In the genomic region with DNA sequence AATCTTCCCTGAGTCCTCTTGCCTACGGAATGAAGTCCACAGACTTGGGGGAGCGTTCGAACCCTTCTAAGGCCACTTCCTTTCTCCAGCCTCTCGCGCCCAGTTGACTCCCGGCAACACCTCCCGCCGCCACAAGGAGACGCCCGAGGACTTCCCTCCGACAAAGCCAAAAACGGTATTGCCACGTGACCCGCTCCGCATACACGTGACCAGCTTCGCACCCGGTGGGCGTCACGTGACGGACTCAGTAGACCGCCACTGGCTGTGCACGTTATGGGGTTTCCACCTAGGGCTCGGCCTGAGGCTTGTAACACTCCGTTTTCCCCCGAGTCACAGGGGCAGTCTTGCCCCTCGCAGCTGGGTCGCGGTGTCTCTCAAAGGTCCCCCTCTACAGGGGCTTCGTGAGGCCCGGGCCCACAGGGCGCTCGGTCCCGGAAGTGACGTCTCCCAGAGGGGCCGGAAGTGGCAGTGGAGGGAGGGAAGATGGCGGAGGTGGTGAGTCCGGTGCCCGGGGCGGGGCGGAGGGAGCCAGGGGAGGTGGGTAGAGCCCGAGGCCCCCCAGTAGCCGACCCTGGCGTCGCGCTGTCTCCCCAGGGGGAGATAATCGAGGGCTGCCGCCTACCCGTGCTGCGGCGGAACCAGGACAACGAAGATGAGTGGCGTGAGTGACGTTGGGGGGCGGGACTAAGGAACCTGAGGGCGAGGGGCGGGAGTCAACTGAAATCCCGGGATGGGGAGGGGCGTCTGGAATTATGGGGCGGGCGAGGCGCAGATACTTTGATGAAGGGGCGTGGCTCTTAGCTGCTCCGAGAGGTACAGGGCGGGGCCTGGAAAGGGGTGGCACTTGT, we compare ENCODE assay signal across 1 cellular context.
TF ChIP-seq lines count a peak whose summit lies in the region.

Gene KAT5 (plus strand): TSS at position 468 of the 848 bp plus-strand sequence. CDS start 16 bp downstream, at position 484.

TF ChIP-seq in HepG2, 621 proteins besides CTCF, POLR2A, EP300 and RAD21 (continued from another document and continues in another):
- peak; percentile 64; the same call in 1 of the 2 replicates for TF ChIP-seq HOMEZ (CRISPR knock-in tag; IDR thresholded peaks at IDR 0.05; ENCODE audit: low read depth)
- TF ChIP-seq, protein P1, sequence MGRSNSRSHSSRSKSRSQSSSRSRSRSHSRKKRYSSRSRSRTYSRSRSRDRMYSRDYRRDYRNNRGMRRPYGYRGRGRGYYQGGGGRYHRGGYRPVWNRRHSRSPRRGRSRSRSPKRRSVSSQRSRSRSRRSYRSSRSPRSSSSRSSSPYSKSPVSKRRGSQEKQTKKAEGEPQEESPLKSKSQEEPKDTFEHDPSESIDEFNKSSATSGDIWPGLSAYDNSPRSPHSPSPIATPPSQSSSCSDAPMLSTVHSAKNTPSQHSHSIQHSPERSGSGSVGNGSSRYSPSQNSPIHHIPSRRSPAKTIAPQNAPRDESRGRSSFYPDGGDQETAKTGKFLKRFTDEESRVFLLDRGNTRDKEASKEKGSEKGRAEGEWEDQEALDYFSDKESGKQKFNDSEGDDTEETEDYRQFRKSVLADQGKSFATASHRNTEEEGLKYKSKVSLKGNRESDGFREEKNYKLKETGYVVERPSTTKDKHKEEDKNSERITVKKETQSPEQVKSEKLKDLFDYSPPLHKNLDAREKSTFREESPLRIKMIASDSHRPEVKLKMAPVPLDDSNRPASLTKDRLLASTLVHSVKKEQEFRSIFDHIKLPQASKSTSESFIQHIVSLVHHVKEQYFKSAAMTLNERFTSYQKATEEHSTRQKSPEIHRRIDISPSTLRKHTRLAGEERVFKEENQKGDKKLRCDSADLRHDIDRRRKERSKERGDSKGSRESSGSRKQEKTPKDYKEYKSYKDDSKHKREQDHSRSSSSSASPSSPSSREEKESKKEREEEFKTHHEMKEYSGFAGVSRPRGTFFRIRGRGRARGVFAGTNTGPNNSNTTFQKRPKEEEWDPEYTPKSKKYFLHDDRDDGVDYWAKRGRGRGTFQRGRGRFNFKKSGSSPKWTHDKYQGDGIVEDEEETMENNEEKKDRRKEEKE (IDR thresholded peaks at IDR 0.05): no peak
- peak; percentile 83 for TF ChIP-seq NFKBIZ (CRISPR knock-in tag; IDR thresholded peaks at IDR 0.05)
- TF ChIP-seq RXRB (CRISPR knock-in tag; IDR thresholded peaks at IDR 0.05; ENCODE audit: borderline replicate concordance): peak; percentile 82
- no peak for TF ChIP-seq MTF2 (CRISPR knock-in tag; IDR thresholded peaks at IDR 0.05; ENCODE audit: borderline replicate concordance)
- TF ChIP-seq TSC22D2 (CRISPR knock-in tag; IDR thresholded peaks at IDR 0.05; ENCODE audit: borderline replicate concordance): peak; percentile 80; the same call in 1 of the 2 replicates
- TF ChIP-seq, protein P2, sequence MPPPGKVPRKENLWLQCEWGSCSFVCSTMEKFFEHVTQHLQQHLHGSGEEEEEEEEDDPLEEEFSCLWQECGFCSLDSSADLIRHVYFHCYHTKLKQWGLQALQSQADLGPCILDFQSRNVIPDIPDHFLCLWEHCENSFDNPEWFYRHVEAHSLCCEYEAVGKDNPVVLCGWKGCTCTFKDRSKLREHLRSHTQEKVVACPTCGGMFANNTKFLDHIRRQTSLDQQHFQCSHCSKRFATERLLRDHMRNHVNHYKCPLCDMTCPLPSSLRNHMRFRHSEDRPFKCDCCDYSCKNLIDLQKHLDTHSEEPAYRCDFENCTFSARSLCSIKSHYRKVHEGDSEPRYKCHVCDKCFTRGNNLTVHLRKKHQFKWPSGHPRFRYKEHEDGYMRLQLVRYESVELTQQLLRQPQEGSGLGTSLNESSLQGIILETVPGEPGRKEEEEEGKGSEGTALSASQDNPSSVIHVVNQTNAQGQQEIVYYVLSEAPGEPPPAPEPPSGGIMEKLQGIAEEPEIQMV (CRISPR knock-in tag; IDR thresholded peaks at IDR 0.05; ENCODE audit: low read depth): peak; percentile 83; the same call in 1 of the 2 replicates
- TF ChIP-seq, protein P3, sequence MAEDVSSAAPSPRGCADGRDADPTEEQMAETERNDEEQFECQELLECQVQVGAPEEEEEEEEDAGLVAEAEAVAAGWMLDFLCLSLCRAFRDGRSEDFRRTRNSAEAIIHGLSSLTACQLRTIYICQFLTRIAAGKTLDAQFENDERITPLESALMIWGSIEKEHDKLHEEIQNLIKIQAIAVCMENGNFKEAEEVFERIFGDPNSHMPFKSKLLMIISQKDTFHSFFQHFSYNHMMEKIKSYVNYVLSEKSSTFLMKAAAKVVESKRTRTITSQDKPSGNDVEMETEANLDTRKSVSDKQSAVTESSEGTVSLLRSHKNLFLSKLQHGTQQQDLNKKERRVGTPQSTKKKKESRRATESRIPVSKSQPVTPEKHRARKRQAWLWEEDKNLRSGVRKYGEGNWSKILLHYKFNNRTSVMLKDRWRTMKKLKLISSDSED (CRISPR knock-in tag; IDR thresholded peaks at IDR 0.05): peak; percentile 75; the same call in 1 of the 2 replicates
- TF ChIP-seq FOXO1 (CRISPR knock-in tag; IDR thresholded peaks at IDR 0.05): no peak
- TF ChIP-seq, protein P4, sequence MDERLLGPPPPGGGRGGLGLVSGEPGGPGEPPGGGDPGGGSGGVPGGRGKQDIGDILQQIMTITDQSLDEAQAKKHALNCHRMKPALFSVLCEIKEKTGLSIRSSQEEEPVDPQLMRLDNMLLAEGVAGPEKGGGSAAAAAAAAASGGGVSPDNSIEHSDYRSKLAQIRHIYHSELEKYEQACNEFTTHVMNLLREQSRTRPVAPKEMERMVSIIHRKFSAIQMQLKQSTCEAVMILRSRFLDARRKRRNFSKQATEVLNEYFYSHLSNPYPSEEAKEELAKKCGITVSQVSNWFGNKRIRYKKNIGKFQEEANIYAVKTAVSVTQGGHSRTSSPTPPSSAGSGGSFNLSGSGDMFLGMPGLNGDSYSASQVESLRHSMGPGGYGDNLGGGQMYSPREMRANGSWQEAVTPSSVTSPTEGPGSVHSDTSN (CRISPR knock-in tag; IDR thresholded peaks at IDR 0.05): peak; percentile 50; the same call in 1 of the 2 replicates
- peak; percentile 41; the same call in 1 of the 2 replicates for TF ChIP-seq MEIS1 (CRISPR knock-in tag; IDR thresholded peaks at IDR 0.05; ENCODE audit: borderline replicate concordance)
- no peak for TF ChIP-seq TCF7 (IDR thresholded peaks at IDR 0.05; ENCODE audit: low read depth)
- peak; percentile 62; the same call in 1 of the 2 replicates for TF ChIP-seq JUN (CRISPR knock-in tag; IDR thresholded peaks at IDR 0.05)
- no peak; the same call in 1 of the 2 replicates for TF ChIP-seq SP5 (CRISPR knock-in tag; IDR thresholded peaks at IDR 0.05; ENCODE audit: borderline replicate concordance, low read depth)
- 0 out of 2 replicates have a peak, but pooled peaks have one; percentile 77 for TF ChIP-seq NFIB (CRISPR knock-in tag; IDR thresholded peaks at IDR 0.05; ENCODE audit: borderline replicate concordance)
- no peak; the same call in 1 of the 2 replicates for TF ChIP-seq ZNF556 (CRISPR knock-in tag; IDR thresholded peaks at IDR 0.05; ENCODE audit: borderline replicate concordance)
- TF ChIP-seq ZFYVE20 (CRISPR knock-in tag; IDR thresholded peaks at IDR 0.05; ENCODE audit: borderline replicate concordance, low read depth): no peak
- TF ChIP-seq TBX2 (CRISPR knock-in tag; IDR thresholded peaks at IDR 0.05; ENCODE audit: borderline replicate concordance): peak; percentile 99
- no peak for TF ChIP-seq TCF12 (IDR thresholded peaks at IDR 0.05)
- TF ChIP-seq TCF12 (CRISPR knock-in tag; IDR thresholded peaks at IDR 0.05): peak; percentile 70; the same call in 1 of the 2 replicates
- peak; percentile 31; the same call in 1 of the 2 replicates for TF ChIP-seq NCOA2 (CRISPR knock-in tag; IDR thresholded peaks at IDR 0.05)
- peak; percentile 83 for TF ChIP-seq DR1 (CRISPR knock-in tag; IDR thresholded peaks at IDR 0.05)
- TF ChIP-seq ZNF333 (CRISPR knock-in tag; IDR thresholded peaks at IDR 0.05; ENCODE audit: borderline replicate concordance): peak; percentile 92
- peak; percentile 38; the same call in 1 of the 2 replicates for TF ChIP-seq ZBTB37 (CRISPR knock-in tag; IDR thresholded peaks at IDR 0.05)
- no peak for TF ChIP-seq FOXK2 (IDR thresholded peaks at IDR 0.05)
- TF ChIP-seq, protein P5, sequence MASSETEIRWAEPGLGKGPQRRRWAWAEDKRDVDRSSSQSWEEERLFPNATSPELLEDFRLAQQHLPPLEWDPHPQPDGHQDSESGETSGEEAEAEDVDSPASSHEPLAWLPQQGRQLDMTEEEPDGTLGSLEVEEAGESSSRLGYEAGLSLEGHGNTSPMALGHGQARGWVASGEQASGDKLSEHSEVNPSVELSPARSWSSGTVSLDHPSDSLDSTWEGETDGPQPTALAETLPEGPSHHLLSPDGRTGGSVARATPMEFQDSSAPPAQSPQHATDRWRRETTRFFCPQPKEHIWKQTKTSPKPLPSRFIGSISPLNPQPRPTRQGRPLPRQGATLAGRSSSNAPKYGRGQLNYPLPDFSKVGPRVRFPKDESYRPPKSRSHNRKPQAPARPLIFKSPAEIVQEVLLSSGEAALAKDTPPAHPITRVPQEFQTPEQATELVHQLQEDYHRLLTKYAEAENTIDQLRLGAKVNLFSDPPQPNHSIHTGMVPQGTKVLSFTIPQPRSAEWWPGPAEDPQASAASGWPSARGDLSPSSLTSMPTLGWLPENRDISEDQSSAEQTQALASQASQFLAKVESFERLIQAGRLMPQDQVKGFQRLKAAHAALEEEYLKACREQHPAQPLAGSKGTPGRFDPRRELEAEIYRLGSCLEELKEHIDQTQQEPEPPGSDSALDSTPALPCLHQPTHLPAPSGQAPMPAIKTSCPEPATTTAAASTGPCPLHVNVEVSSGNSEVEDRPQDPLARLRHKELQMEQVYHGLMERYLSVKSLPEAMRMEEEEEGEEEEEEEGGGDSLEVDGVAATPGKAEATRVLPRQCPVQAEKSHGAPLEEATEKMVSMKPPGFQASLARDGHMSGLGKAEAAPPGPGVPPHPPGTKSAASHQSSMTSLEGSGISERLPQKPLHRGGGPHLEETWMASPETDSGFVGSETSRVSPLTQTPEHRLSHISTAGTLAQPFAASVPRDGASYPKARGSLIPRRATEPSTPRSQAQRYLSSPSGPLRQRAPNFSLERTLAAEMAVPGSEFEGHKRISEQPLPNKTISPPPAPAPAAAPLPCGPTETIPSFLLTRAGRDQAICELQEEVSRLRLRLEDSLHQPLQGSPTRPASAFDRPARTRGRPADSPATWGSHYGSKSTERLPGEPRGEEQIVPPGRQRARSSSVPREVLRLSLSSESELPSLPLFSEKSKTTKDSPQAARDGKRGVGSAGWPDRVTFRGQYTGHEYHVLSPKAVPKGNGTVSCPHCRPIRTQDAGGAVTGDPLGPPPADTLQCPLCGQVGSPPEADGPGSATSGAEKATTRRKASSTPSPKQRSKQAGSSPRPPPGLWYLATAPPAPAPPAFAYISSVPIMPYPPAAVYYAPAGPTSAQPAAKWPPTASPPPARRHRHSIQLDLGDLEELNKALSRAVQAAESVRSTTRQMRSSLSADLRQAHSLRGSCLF (CRISPR knock-in tag; IDR thresholded peaks at IDR 0.05; ENCODE audit: borderline replicate concordance): 0 out of 2 replicates have a peak, but pooled peaks have one; percentile 72
- peak; percentile 94 for TF ChIP-seq ZNF253 (CRISPR knock-in tag; IDR thresholded peaks at IDR 0.05; ENCODE audit: borderline replicate concordance)
- TF ChIP-seq ZNF138 (CRISPR knock-in tag; IDR thresholded peaks at IDR 0.05; ENCODE audit: low read depth): 0 out of 2 replicates have a peak, but pooled peaks have one; percentile 29
- peak; percentile 88 for TF ChIP-seq MIER3 (CRISPR knock-in tag; IDR thresholded peaks at IDR 0.05; ENCODE audit: borderline replicate concordance)
- TF ChIP-seq HOXD1 (CRISPR knock-in tag; IDR thresholded peaks at IDR 0.05): peak; percentile 57; the same call in 1 of the 2 replicates
- TF ChIP-seq, protein P6, sequence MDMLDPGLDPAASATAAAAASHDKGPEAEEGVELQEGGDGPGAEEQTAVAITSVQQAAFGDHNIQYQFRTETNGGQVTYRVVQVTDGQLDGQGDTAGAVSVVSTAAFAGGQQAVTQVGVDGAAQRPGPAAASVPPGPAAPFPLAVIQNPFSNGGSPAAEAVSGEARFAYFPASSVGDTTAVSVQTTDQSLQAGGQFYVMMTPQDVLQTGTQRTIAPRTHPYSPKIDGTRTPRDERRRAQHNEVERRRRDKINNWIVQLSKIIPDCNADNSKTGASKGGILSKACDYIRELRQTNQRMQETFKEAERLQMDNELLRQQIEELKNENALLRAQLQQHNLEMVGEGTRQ (IDR thresholded peaks at IDR 0.05; ENCODE audit: low read depth, low read length): peak; percentile 100
- TF ChIP-seq, protein P6 (CRISPR knock-in tag; IDR thresholded peaks at IDR 0.05; ENCODE audit: borderline replicate concordance): peak; percentile 100
- TF ChIP-seq MXI1 (IDR thresholded peaks at IDR 0.05; ENCODE audit: borderline replicate concordance, low read depth, low read length): peak; percentile 66; the same call in 1 of the 3 replicates
- no peak for TF ChIP-seq NBN (conservative IDR thresholded peaks at IDR 0.05)
- TF ChIP-seq ZNF383 (CRISPR knock-in tag; IDR thresholded peaks at IDR 0.05; ENCODE audit: borderline replicate concordance): no peak
- peak; percentile 47 for TF ChIP-seq SKI (IDR thresholded peaks at IDR 0.05; ENCODE audit: partially characterized antibody)
- peak; percentile 99 for TF ChIP-seq CAMTA2 (CRISPR knock-in tag; IDR thresholded peaks at IDR 0.05; ENCODE audit: borderline replicate concordance)
- peak; percentile 44; the same call in 1 of the 2 replicates for TF ChIP-seq MZF1 (CRISPR knock-in tag; IDR thresholded peaks at IDR 0.05; ENCODE audit: borderline replicate concordance)
- peak; percentile 62; the same call in 1 of the 2 replicates for TF ChIP-seq ZBTB3 (CRISPR knock-in tag; IDR thresholded peaks at IDR 0.05; ENCODE audit: borderline replicate concordance, low read depth)
- peak; percentile 45; the same call in 1 of the 2 replicates for TF ChIP-seq NCOR1 (IDR thresholded peaks at IDR 0.05; ENCODE audit: borderline replicate concordance, low read length)
